ENCODE assay signal across 19 cellular contexts in the genomic region with DNA sequence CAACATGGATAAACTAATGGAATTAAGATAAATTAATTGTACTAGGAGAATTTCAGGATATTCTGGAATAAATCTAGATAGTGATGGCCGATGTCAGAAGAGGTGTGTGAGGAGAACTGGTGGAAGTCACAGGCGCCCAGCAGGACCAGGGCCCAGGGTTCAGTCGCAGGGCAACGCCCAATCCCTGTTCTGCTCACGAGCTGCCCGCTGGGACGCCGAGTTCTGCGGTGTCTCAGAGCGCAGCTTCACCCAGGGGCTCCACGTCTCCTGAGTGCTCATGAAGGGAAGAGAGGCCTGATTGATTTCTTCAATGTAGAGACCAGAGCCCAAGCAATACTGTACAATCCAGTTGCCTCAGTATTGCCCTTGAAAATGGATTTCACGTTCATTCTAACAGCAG. TPM values are rescaled to one million over a fixed set of nuclear protein-coding genes. Genes with fewer than 3 reads are reported as not detected.
A peak's percentile ranks its signal among the peaks of the same experiment; 100 is the strongest.
DNase-seq lines count a peak whose midpoint lies in the region; ATAC-seq and TF ChIP-seq lines count a peak whose summit lies in the region.
"Had no signal": no experiment of that assay in that cellular context is flagged by ENCODE, and none has a peak within 500 bp of the region (broad histone marks: within the 10 kb centered on the region; RNA-seq: fewer than 3 reads in every experiment).

No MANE protein-coding gene starts in this region.

- H3K27ac ChIP-seq in smooth muscle cell (ENCODE audit: low read depth), result no peak overlapping the region
- H3K27ac ChIP-seq: upper lobe of right lung had no signal

- H2AFZ ChIP-seq in smooth muscle cell (ENCODE audit: low read depth), result peak overlapping the region; percentile 94

- H3K4me3 ChIP-seq in smooth muscle cell, result no peak overlapping the region
- H3K4me3 ChIP-seq: lung had no signal

- no peak overlapping the region for H3K27ac Mint-ChIP-seq in activated T-cell treated with anti-CD3 and anti-CD28 coated beads, Interleukin-2, amount 50 U/mL, for 72 hours
- H3K27ac Mint-ChIP-seq in WTC11 (no peak overlapping the region), mesothelial cell of epicardium (no peak overlapping the region)

- no peaks in the 10 kb centered on the region for H4K20me1 ChIP-seq in smooth muscle cell (ENCODE audit: low read depth)

- H3K27me3 ChIP-seq in smooth muscle cell (ENCODE audit: low read depth), result peaks cover 23% of the 10 kb centered on the region
- H3K27me3 ChIP-seq: BE2C, sigmoid colon, upper lobe of right lung had no signal

- no peak for TF ChIP-seq CTCF in WTC11 (IDR thresholded peaks at IDR 0.05)
- no peak for TF ChIP-seq CTCF in mesothelial cell of epicardium (IDR thresholded peaks at IDR 0.05; ENCODE audit: unreplicated experiment)
- no peak for TF ChIP-seq CTCF in smooth muscle cell (IDR thresholded peaks at IDR 0.05; ENCODE audit: borderline replicate concordance, insufficient read depth, poor library complexity, severe bottlenecking)

- CTCF ChIA-PET in WTC11 (lab: Charles Lee), result no interaction called here

- no peaks in the 10 kb centered on the region for H3K9me3 Mint-ChIP-seq in activated T-cell treated with anti-CD3 and anti-CD28 coated beads, Interleukin-2, amount 50 U/mL, for 72 hours
- H3K9me3 Mint-ChIP-seq in WTC11 (no peaks in the 10 kb centered on the region), mesothelial cell of epicardium (no peaks in the 10 kb centered on the region)

- no peaks in the 10 kb centered on the region for H3K36me3 ChIP-seq in smooth muscle cell (ENCODE audit: low read depth)
- H3K36me3 ChIP-seq: BE2C, sigmoid colon, upper lobe of right lung had no signal

- peaks cover 7% of the 10 kb centered on the region for H3F3A ChIP-seq in smooth muscle cell (ENCODE audit: low read depth)

- no peak overlapping the region for H3K9ac ChIP-seq in smooth muscle cell (ENCODE audit: low read depth)

- H3K79me2 ChIP-seq in smooth muscle cell (ENCODE audit: low read depth), result no peaks in the 10 kb centered on the region

- ATAC-seq in activated T-cell treated with anti-CD3 and anti-CD28 coated beads, Interleukin-2, amount 50 U/mL, for 72 hours (replicated peaks in 1 of 2), result no peak
- ATAC-seq in WTC11, result no peak
- no peak for ATAC-seq in HG03565 (IDR thresholded peaks at IDR 0.05; ENCODE audit: unreplicated experiment)
- ATAC-seq: upper lobe of right lung had no signal

- no peaks in the 10 kb centered on the region for H3K9me3 ChIP-seq in smooth muscle cell (replicated peaks; ENCODE audit: low read depth)
- H3K9me3 ChIP-seq: BE2C, sigmoid colon, upper lobe of right lung had no signal

- no peak overlapping the region for H3K4me2 ChIP-seq in smooth muscle cell

- POLR2A ChIA-PET in WTC11 (lab: Charles Lee), result no interaction called here

- 97% methylated on average over 12 of the region's 12 CpGs for WGBS in smooth muscle cell (ENCODE audit: low lambda C conversion rate)

- DNase-seq in activated T-cell treated with anti-CD3 and anti-CD28 coated beads, Interleukin-2, amount 50 U/mL, for 72 hours, result no peak
- DNase-seq in activated T-cell treated with anti-CD3 and anti-CD28 coated beads for 4 hours (no peak), WTC11 (ENCODE audit: low spot score) (no peak), mesothelial cell of epicardium (ENCODE audit: low spot score in 2 of 2, unreplicated experiment in 2 of 2) (no peak), smooth muscle cell (lab: John Stamatoyannopoulos, UW; ENCODE audit: unreplicated experiment) (no peak), HT-29 (ENCODE audit: low spot score) (no peak)
- no peak for DNase-seq in activated CD4-positive, alpha-beta T cell treated with anti-CD3 and anti-CD28 coated beads, Interleukin-2, amount 50 U/mL, for 4 hours
- DNase-seq: BE2C; HCEC 1CT; kidney glomerular epithelial cell; NCI-H1436; NCI-H510A treated with DMSO at 0.1 percent for 48 hours; sigmoid colon; stimulated activated CD8-positive, alpha-beta memory T cell treated with anti-CD3 and anti-CD28 coated beads, Interleukin-4, amount 100 ng/mL, for 48 hours; upper lobe of right lung had no signal

- H3K36me3 Mint-ChIP-seq in activated T-cell treated with anti-CD3 and anti-CD28 coated beads, Interleukin-2, amount 50 U/mL, for 72 hours (ENCODE audit: insufficient read depth in 2 of 2), result peaks cover 2 to 3% of the 10 kb centered on the region in 2 donors
- no peaks in the 10 kb centered on the region for H3K36me3 Mint-ChIP-seq in WTC11
- H3K36me3 Mint-ChIP-seq in mesothelial cell of epicardium, result no peaks in the 10 kb centered on the region

- H3K4me3 Mint-ChIP-seq in activated T-cell treated with anti-CD3 and anti-CD28 coated beads, Interleukin-2, amount 50 U/mL, for 72 hours, result peak overlapping the region; percentile 25 to 78
- peak overlapping the region; percentile 40; the same call in 1 of the 2 replicates for H3K4me3 Mint-ChIP-seq in WTC11
- H3K4me3 Mint-ChIP-seq in mesothelial cell of epicardium, result peak overlapping the region; percentile 68

- H3K4me1 Mint-ChIP-seq in activated T-cell treated with anti-CD3 and anti-CD28 coated beads, Interleukin-2, amount 50 U/mL, for 72 hours (ENCODE audit: low read depth), result peaks cover 21% of the 10 kb centered on the region
- H3K4me1 Mint-ChIP-seq in WTC11, result peaks cover 38% of the 10 kb centered on the region
- H3K4me1 Mint-ChIP-seq in mesothelial cell of epicardium, result peaks cover 19% of the 10 kb centered on the region

- H3K27me3 Mint-ChIP-seq in activated T-cell treated with anti-CD3 and anti-CD28 coated beads, Interleukin-2, amount 50 U/mL, for 72 hours (ENCODE audit: low read depth), result peaks cover 69% of the 10 kb centered on the region
- H3K27me3 Mint-ChIP-seq in WTC11 (ENCODE audit: low read depth) (peaks cover 56% of the 10 kb centered on the region), mesothelial cell of epicardium (ENCODE audit: low read depth) (peaks cover 26% of the 10 kb centered on the region)

- H3K4me1 ChIP-seq in smooth muscle cell (ENCODE audit: low read depth), result no peaks in the 10 kb centered on the region
- H3K4me1 ChIP-seq: BE2C, upper lobe of right lung had no signal

TF ChIP-seq in WTC11, 78 proteins besides CTCF, POLR2A, EP300 and RAD21 (continues in another document):
- TF ChIP-seq, protein P1, sequence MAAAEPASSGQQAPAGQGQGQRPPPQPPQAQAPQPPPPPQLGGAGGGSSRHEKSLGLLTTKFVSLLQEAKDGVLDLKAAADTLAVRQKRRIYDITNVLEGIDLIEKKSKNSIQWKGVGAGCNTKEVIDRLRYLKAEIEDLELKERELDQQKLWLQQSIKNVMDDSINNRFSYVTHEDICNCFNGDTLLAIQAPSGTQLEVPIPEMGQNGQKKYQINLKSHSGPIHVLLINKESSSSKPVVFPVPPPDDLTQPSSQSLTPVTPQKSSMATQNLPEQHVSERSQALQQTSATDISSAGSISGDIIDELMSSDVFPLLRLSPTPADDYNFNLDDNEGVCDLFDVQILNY (CRISPR knock-in tag; IDR thresholded peaks at IDR 0.05), result no peak
- TF ChIP-seq, protein P2, sequence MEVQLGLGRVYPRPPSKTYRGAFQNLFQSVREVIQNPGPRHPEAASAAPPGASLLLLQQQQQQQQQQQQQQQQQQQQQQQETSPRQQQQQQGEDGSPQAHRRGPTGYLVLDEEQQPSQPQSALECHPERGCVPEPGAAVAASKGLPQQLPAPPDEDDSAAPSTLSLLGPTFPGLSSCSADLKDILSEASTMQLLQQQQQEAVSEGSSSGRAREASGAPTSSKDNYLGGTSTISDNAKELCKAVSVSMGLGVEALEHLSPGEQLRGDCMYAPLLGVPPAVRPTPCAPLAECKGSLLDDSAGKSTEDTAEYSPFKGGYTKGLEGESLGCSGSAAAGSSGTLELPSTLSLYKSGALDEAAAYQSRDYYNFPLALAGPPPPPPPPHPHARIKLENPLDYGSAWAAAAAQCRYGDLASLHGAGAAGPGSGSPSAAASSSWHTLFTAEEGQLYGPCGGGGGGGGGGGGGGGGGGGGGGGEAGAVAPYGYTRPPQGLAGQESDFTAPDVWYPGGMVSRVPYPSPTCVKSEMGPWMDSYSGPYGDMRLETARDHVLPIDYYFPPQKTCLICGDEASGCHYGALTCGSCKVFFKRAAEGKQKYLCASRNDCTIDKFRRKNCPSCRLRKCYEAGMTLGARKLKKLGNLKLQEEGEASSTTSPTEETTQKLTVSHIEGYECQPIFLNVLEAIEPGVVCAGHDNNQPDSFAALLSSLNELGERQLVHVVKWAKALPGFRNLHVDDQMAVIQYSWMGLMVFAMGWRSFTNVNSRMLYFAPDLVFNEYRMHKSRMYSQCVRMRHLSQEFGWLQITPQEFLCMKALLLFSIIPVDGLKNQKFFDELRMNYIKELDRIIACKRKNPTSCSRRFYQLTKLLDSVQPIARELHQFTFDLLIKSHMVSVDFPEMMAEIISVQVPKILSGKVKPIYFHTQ (CRISPR knock-in tag; IDR thresholded peaks at IDR 0.05), result no peak
- TF ChIP-seq, protein P3, sequence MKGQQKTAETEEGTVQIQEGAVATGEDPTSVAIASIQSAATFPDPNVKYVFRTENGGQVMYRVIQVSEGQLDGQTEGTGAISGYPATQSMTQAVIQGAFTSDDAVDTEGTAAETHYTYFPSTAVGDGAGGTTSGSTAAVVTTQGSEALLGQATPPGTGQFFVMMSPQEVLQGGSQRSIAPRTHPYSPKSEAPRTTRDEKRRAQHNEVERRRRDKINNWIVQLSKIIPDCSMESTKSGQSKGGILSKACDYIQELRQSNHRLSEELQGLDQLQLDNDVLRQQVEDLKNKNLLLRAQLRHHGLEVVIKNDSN (CRISPR knock-in tag; IDR thresholded peaks at IDR 0.05), result no peak

RNA-seq across cellular contexts. Expression of a gene that starts 1.5 kb away (rescaled TPM):
- 1 to 10 TPM; 2.2 to 2.5 TPM for total RNA-seq in activated T-cell treated with anti-CD3 and anti-CD28 coated beads, Interleukin-2, amount 50 U/mL, for 72 hours
- 6.9 to 9.9 TPM (median 9.6 TPM) in 3 replicates for total RNA-seq in WTC11 (2021)
- 4.3 to 5.2 TPM (median 4.6 TPM) in 3 replicates for total RNA-seq in mesothelial cell of epicardium
- 5.0 and 6.9 TPM in 2 replicates for total RNA-seq in smooth muscle cell
- 0.95 and 3.9 TPM in 2 replicates for polyA plus RNA-seq in smooth muscle cell
- 7.7 and 8.1 TPM in 2 replicates for total RNA-seq in HT-29 (2014; rRNA removed; shearing (Covaris generic))

RNA-seq across cellular contexts. Expression of a gene that starts 50.4 kb away (rescaled TPM):
- not detected for total RNA-seq in activated T-cell treated with anti-CD3 and anti-CD28 coated beads, Interleukin-2, amount 50 U/mL, for 72 hours
- total RNA-seq in WTC11 (2021), result not detected in 3 replicates
- total RNA-seq in mesothelial cell of epicardium, result not detected in 3 replicates
- not detected in 2 replicates for total RNA-seq in smooth muscle cell
- polyA plus RNA-seq in smooth muscle cell, result not detected in 2 replicates
- not detected in 2 replicates for total RNA-seq in HT-29 (2014; rRNA removed; shearing (Covaris generic))
- total RNA-seq: A673, bronchial epithelial cell, lung, sigmoid colon, upper lobe of right lung had no signal
- polyA plus RNA-seq: sigmoid colon had no signal
